ENCODE assay signal across 9 cellular contexts in the genomic region with DNA sequence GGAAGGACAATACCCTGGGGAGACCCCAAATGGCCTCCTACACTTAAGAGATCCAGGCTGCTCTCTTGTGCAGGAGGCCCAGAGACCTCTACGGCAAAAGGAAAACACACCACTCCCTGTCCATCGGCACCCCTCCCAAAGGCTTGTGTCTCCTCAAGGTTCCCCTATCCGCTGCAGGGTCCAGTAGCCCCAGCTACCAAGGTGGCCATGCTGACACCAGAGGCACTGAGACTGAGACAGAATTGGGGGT. TPM values are rescaled to one million over a fixed set of nuclear protein-coding genes. Genes with fewer than 3 reads are reported as not detected.
A peak's percentile ranks its signal among the peaks of the same experiment; 100 is the strongest.
DNase-seq lines count a peak whose midpoint lies in the region; ATAC-seq and TF ChIP-seq lines count a peak whose summit lies in the region.
"Had no signal": no experiment of that assay in that cellular context is flagged by ENCODE, and none has a peak within 500 bp of the region (broad histone marks: within the 10 kb centered on the region; RNA-seq: fewer than 3 reads in every experiment).

No MANE protein-coding gene starts in this region.

- H3F3A ChIP-seq in Loucy (ENCODE audit: low read depth): peaks cover 15% of the 10 kb centered on the region

- H3K27me3 ChIP-seq in BJ (ENCODE audit: control insufficient read depth, insufficient read depth, low read length) (no peaks in the 10 kb centered on the region), Loucy (ENCODE audit: insufficient read depth, low read length, poor library complexity, severe bottlenecking) (no peaks in the 10 kb centered on the region)

- peak overlapping the region; percentile 90 for H3K4me3 Mint-ChIP-seq in MCF 10A (ENCODE audit: unreplicated experiment)

- H3K36me3 ChIP-seq in BJ (ENCODE audit: control insufficient read depth, insufficient read depth, low read length) (peaks cover 31% of the 10 kb centered on the region), Loucy (ENCODE audit: insufficient read depth, low read length) (peaks cover 37% of the 10 kb centered on the region), mesodermal cell (ENCODE audit: control insufficient read depth, insufficient read depth, low read length) (peaks cover 58% of the 10 kb centered on the region)

- H3K4me1 ChIP-seq in Loucy (ENCODE audit: insufficient read depth, low read length, poor library complexity, severe bottlenecking) (peaks cover 44% of the 10 kb centered on the region), mesodermal cell (ENCODE audit: control insufficient read depth, insufficient read depth, low read length, poor library complexity, severe bottlenecking) (peaks cover 46% of the 10 kb centered on the region)

- H3K9ac ChIP-seq in Loucy (ENCODE audit: low read depth, low read length, poor library complexity, severe bottlenecking): peak overlapping the region; percentile 92

- intact Hi-C loops in MCF 10A (cut with micrococcal nuclease): no loop called here

- no peak for TF ChIP-seq CTCF in BJ (IDR thresholded peaks at IDR 0.05; ENCODE audit: insufficient read depth, low read depth, low read length)
- no peak for TF ChIP-seq CTCF in Loucy (conservative IDR thresholded peaks at IDR 0.05; ENCODE audit: low read length)
- TF ChIP-seq CTCF in MCF 10A (IDR thresholded peaks at IDR 0.05; ENCODE audit: unreplicated experiment): no peak

- no peaks in the 10 kb centered on the region for H3K9me2 ChIP-seq in Loucy (replicated peaks; ENCODE audit: low read depth, low read length)

- peak overlapping the region; percentile 76 for H3K4me3 ChIP-seq in BJ (ENCODE audit: low read depth, low read length)
- H3K4me3 ChIP-seq in Loucy (ENCODE audit: low read length, poor library complexity, severe bottlenecking): peak overlapping the region; percentile 86
- H3K4me3 ChIP-seq in mesodermal cell (ENCODE audit: extremely low read depth, insufficient read depth, low read length, poor library complexity, severe bottlenecking): peak overlapping the region; percentile 92

- no peaks in the 10 kb centered on the region for H3K9me3 Mint-ChIP-seq in MCF 10A (ENCODE audit: unreplicated experiment)

- 0 to 17% methylated on average over 1 of the region's 3 CpGs for WGBS in mesodermal cell (ENCODE audit: insufficient coverage in 2 of 2), 2 experiments

- H2AFZ ChIP-seq in Loucy (ENCODE audit: low read length): no peak overlapping the region

- CTCF ChIA-PET in BJ (lab: Yijun Ruan, JAX) (interaction anchor here (1.0 to 2.0 kb wide), 2 partner anchors 58 to 61 kb away, joined by 3 to 4 read pairs; no protein-coding TSS in a partner anchor), MCF 10A (lab: Yijun Ruan, JAX) (interaction anchor here (1.8 kb wide), 1 partner anchor 10 kb away, joined by 4 read pairs; no protein-coding TSS in a partner anchor)

- H3K4me2 ChIP-seq in Loucy (ENCODE audit: low read depth, low read length, poor library complexity, severe bottlenecking): peak overlapping the region; percentile 96

- H3K27me3 Mint-ChIP-seq in MCF 10A (ENCODE audit: insufficient read depth, unreplicated experiment): no peaks in the 10 kb centered on the region

- H3K27ac ChIP-seq in mesodermal cell (ENCODE audit: low read depth, low read length, severe bottlenecking): peak overlapping the region; percentile 97

- no peak for ATAC-seq in GM21367 (IDR thresholded peaks at IDR 0.05; ENCODE audit: unreplicated experiment)
- ATAC-seq in GM18498 (IDR thresholded peaks at IDR 0.05; ENCODE audit: unreplicated experiment): no peak
- ATAC-seq in HG03108 (IDR thresholded peaks at IDR 0.05; ENCODE audit: unreplicated experiment): no peak

- POLR2A ChIA-PET in BJ (lab: Charles Lee): interaction anchor here (0.6 kb wide), 1 partner anchor 10 kb away, joined by 4 read pairs; no protein-coding TSS in a partner anchor
- POLR2A ChIA-PET in MCF 10A (lab: Yijun Ruan, JAX): interaction anchor here (0.6 to 3.8 kb wide), 18 partner anchors 9 to 232 kb away, joined by 3 to 43 read pairs (median 4); partner anchors contain the start of genes CDK4, DCTN2, GLI1 and PIP4K2C

- peaks cover 52% of the 10 kb centered on the region for H4K20me1 ChIP-seq in Loucy (ENCODE audit: insufficient read depth, low read length, poor library complexity, severe bottlenecking)

- H3K79me2 ChIP-seq in Loucy (ENCODE audit: insufficient read depth, low read length): peaks cover 48% of the 10 kb centered on the region

- H3K27ac Mint-ChIP-seq in MCF 10A (ENCODE audit: low read depth, unreplicated experiment): peak overlapping the region; percentile 98

- BruUV-seq in MCF 10A (replicated peaks; lab: Mats Ljungman, UMichigan): no TSS peak

- no peaks in the 10 kb centered on the region for H3K9me3 ChIP-seq in Loucy (ENCODE audit: insufficient read depth, low read depth, low read length)
- H3K9me3 ChIP-seq in mesodermal cell (ENCODE audit: control insufficient read depth, low read length): no peaks in the 10 kb centered on the region

- DNase-seq in BJ (ENCODE audit: low read depth): no peak
- no peak for DNase-seq in MCF 10A (ENCODE audit: unreplicated experiment)
- no peak for DNase-seq in NCI-H446 treated with DMSO at 0.1 percent for 48 hours (lab: John Stamatoyannopoulos, UW)

- peaks cover 82% of the 10 kb centered on the region for H3K36me3 Mint-ChIP-seq in MCF 10A (ENCODE audit: insufficient read depth, unreplicated experiment)

- H3K4me1 Mint-ChIP-seq in MCF 10A (ENCODE audit: insufficient read depth, unreplicated experiment): peaks cover 50% of the 10 kb centered on the region

RNA-seq across cellular contexts. Expression of gene DDIT3, which starts 0.6 kb away (rescaled TPM):
- 65.4 and 78.1 TPM in 2 replicates for polyA plus RNA-seq in BJ (2011; rRNA removed)
- 18.3 and 22.4 TPM in 2 replicates for polyA minus RNA-seq in BJ (2011; rRNA and poly(A)+ RNA removed)
- total RNA-seq in MCF 10A (2022): 156 and 168 TPM in 2 replicates
- polyA plus RNA-seq in mesodermal cell (2013, experiment 1 of 2): 18.5 TPM
- 16.4 TPM for polyA plus RNA-seq in mesodermal cell (2013, experiment 2 of 2)

RNA-seq across cellular contexts. Expression of gene MBD6, which starts 2.9 kb away (rescaled TPM):
- polyA plus RNA-seq in BJ (2011; rRNA removed): 5.6 and 8.3 TPM in 2 replicates
- 5.3 and 12.2 TPM in 2 replicates for polyA minus RNA-seq in BJ (2011; rRNA and poly(A)+ RNA removed)
- total RNA-seq in MCF 10A (2022): 96.5 and 111 TPM in 2 replicates
- 32.0 TPM for polyA plus RNA-seq in mesodermal cell (2013, experiment 1 of 2)
- 28.0 TPM for polyA plus RNA-seq in mesodermal cell (2013, experiment 2 of 2)

RNA-seq across cellular contexts. Expression of gene DCTN2, which starts 27.3 kb away (rescaled TPM):
- polyA plus RNA-seq in BJ (2011; rRNA removed): 133 and 167 TPM in 2 replicates
- 108 and 168 TPM in 2 replicates for polyA minus RNA-seq in BJ (2011; rRNA and poly(A)+ RNA removed)
- total RNA-seq in MCF 10A (2022): 149 and 188 TPM in 2 replicates
- 168 TPM for polyA plus RNA-seq in mesodermal cell (2013, experiment 1 of 2)
- polyA plus RNA-seq in mesodermal cell (2013, experiment 2 of 2): 169 TPM

RNA-seq across cellular contexts. Expression of gene KIF5A, which starts 30.2 kb away (rescaled TPM):
- polyA plus RNA-seq in BJ (2011; rRNA removed): 0.50 and 0.64 TPM in 2 replicates
- polyA minus RNA-seq in BJ (2011; rRNA and poly(A)+ RNA removed): 0.31 and 0.57 TPM in 2 replicates
- total RNA-seq in MCF 10A (2022): 0.56 TPM in 2 replicates
- 2.1 TPM for polyA plus RNA-seq in mesodermal cell (2013, experiment 1 of 2)
- polyA plus RNA-seq in mesodermal cell (2013, experiment 2 of 2): 2.4 TPM
- total RNA-seq: myocyte had no signal

RNA-seq across cellular contexts. Expression of gene MARS1, which starts 31.8 kb away (rescaled TPM):
- polyA plus RNA-seq in BJ (2011; rRNA removed): 280 and 378 TPM in 2 replicates
- 225 and 258 TPM in 2 replicates for polyA minus RNA-seq in BJ (2011; rRNA and poly(A)+ RNA removed)
- 714 and 762 TPM in 2 replicates for total RNA-seq in MCF 10A (2022)
- 210 TPM for polyA plus RNA-seq in mesodermal cell (2013, experiment 1 of 2)
- 213 TPM for polyA plus RNA-seq in mesodermal cell (2013, experiment 2 of 2)
